Comparison of ENCODE assay signal across 1 cellular context in genomic region chr1:160079448-160079847, GRCh38.
TF ChIP-seq lines count a peak whose summit lies in the region.

No MANE protein-coding gene starts in this region.

TF ChIP-seq in HepG2, 621 proteins besides CTCF, POLR2A, EP300 and RAD21:
- no peak for TF ChIP-seq ZBTB38 (CRISPR knock-in tag; IDR thresholded peaks at IDR 0.05)
- peak; percentile 46 for TF ChIP-seq TEAD3 (CRISPR knock-in tag; optimal IDR thresholded peaks at IDR 0.05; ENCODE audit: borderline replicate concordance)
- TF ChIP-seq, protein P1, sequence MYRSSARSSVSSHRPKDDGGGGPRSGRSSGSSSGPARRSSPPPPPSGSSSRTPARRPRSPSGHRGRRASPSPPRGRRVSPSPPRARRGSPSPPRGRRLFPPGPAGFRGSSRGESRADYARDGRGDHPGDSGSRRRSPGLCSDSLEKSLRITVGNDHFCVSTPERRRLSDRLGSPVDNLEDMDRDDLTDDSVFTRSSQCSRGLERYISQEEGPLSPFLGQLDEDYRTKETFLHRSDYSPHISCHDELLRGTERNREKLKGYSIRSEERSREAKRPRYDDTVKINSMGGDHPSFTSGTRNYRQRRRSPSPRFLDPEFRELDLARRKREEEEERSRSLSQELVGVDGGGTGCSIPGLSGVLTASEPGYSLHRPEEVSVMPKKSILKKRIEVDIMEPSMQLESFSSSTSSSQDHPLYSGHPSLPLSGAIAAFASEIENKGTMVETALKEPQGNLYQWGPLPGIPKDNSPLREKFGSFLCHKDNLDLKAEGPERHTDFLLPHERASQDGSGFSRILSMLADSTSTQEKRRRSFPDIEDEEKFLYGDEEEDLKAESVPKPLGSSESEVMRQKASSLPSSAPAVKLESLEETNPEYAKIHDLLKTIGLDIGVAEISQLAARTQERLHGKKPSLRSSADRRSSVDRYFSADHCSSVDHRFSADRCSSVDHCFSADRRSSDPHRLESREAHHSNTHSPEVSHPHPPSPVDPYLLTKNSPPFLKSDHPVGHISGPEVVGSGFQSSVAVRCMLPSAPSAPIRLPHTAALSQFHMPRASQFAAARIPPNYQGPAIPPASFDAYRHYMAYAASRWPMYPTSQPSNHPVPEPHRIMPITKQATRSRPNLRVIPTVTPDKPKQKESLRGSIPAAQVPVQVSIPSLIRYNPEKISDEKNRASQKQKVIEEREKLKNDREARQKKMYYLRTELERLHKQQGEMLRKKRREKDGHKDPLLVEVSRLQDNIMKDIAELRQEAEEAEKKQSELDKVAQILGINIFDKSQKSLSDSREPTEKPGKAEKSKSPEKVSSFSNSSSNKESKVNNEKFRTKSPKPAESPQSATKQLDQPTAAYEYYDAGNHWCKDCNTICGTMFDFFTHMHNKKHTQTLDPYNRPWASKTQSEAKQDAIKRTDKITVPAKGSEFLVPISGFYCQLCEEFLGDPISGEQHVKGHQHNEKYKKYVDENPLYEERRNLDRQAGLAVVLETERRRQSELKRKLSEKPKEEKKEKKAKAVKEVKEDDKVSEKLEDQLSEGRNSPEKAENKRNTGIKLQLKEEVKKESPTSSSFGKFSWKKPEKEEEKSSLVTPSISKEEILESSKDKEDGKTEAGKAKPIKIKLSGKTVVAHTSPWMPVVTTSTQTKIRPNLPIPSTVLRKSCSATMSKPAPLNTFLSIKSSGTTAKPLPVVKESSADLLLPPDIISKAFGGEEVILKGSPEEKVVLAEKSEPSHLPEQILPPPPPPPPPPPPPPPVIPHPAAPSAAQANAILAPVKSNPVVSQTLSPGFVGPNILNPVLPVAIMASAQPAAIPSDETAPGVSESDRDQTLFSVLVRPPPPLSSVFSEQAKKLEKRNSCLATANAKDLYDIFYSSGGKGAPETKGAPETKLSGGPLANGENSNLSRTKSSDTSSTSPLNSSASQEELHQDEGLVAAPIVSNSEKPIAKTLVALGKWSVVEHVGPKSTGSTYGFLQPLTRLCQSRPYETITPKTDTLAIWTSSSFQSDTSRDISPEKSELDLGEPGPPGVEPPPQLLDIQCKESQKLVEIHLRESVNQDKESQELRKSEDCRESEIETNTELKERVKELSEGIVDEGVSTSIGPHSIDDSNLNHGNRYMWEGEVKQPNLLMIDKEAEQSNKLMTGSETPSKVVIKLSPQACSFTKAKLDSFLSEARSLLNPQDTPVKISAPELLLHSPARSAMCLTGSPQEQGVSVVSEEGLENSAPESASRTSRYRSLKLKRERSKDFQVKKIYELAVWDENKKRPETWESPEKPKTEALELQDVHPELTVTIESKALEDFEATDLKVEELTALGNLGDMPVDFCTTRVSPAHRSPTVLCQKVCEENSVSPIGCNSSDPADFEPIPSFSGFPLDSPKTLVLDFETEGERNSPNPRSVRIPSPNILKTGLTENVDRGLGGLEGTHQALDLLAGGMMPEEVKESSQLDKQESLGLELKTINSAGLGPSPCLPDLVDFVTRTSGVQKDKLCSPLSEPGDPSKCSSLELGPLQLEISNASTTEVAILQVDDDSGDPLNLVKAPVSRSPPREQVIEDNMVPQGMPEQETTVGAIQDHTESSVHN (CRISPR knock-in tag; IDR thresholded peaks at IDR 0.05) = no peak
- TF ChIP-seq, protein P2, sequence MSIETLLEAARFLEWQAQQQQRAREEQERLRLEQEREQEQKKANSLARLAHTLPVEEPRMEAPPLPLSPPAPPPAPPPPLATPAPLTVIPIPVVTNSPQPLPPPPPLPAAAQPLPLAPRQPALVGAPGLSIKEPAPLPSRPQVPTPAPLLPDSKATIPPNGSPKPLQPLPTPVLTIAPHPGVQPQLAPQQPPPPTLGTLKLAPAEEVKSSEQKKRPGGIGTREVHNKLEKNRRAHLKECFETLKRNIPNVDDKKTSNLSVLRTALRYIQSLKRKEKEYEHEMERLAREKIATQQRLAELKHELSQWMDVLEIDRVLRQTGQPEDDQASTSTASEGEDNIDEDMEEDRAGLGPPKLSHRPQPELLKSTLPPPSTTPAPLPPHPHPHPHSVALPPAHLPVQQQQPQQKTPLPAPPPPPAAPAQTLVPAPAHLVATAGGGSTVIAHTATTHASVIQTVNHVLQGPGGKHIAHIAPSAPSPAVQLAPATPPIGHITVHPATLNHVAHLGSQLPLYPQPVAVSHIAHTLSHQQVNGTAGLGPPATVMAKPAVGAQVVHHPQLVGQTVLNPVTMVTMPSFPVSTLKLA (IDR thresholded peaks at IDR 0.05) = no peak
- TF ChIP-seq, protein P3, sequence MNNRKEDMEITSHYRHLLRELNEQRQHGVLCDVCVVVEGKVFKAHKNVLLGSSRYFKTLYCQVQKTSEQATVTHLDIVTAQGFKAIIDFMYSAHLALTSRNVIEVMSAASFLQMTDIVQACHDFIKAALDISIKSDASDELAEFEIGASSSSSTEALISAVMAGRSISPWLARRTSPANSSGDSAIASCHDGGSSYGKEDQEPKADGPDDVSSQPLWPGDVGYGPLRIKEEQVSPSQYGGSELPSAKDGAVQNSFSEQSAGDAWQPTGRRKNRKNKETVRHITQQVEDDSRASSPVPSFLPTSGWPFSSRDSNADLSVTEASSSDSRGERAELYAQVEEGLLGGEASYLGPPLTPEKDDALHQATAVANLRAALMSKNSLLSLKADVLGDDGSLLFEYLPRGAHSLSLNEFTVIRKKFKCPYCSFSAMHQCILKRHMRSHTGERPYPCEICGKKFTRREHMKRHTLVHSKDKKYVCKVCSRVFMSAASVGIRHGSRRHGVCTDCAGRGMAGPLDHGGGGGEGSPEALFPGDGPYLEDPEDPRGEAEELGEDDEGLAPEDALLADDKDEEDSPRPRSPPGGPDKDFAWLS (CRISPR knock-in tag; IDR thresholded peaks at IDR 0.05; ENCODE audit: borderline replicate concordance) = no peak
- TF ChIP-seq SMARCC2 (IDR thresholded peaks at IDR 0.05) = no peak
- peak; percentile 93 for TF ChIP-seq ZNF7 (CRISPR knock-in tag; IDR thresholded peaks at IDR 0.05)
- TF ChIP-seq ZNF564 (CRISPR knock-in tag; IDR thresholded peaks at IDR 0.05) = no peak
- TF ChIP-seq ZC3H4 (CRISPR knock-in tag; IDR thresholded peaks at IDR 0.05; ENCODE audit: borderline replicate concordance) = no peak
